Comparison of ENCODE assay signal across 3 cellular contexts in genomic region chr1:230413061-230413460, GRCh38.
"Had no signal": no experiment of that assay in that cellular context is flagged by ENCODE, and none has a peak within 500 bp of the region (broad histone marks: within the 10 kb centered on the region; RNA-seq: fewer than 3 reads in every experiment).

No MANE protein-coding gene starts in this region.

- DNase-seq: IMR-90, KBM-7, KG1 had no signal
